Comparison of ENCODE assay signal across 8 cellular contexts in genomic region chr19:29941828-29942403, GRCh38. TPM values are rescaled to one million over a fixed set of nuclear protein-coding genes. Genes with fewer than 3 reads are reported as not detected.
DNase-seq lines count a peak whose midpoint lies in the region; ATAC-seq and TF ChIP-seq lines count a peak whose summit lies in the region.

TSS of gene URI1 (plus strand) at chr19:29942239. CDS start at chr19:29942548, 309 bp downstream.

- CTCF ChIA-PET in Calu3 (lab: Charles Lee), result interaction anchor here (0.8 to 1.2 kb wide), 4 partner anchors 14 to 226 kb away, joined by 3 to 5 read pairs (median 3); no protein-coding TSS in a partner anchor

- H3K4me2 ChIP-seq in OCI-LY3 (ENCODE audit: low read length), result peak within 1 kb of the TSS; percentile 85

- peaks cover 18% of the 10 kb centered on the region for H3K4me1 Mint-ChIP-seq in Calu3 (ENCODE audit: low read depth, unreplicated experiment)

- peaks cover 23% of the 10 kb centered on the region for H4K20me1 ChIP-seq in OCI-LY3 (ENCODE audit: insufficient read depth, low read length)

- H2AFZ ChIP-seq in OCI-LY3 (ENCODE audit: low read depth, low read length), result peak within 1 kb of the TSS; percentile 73

- H3K27ac ChIP-seq in OCI-LY3 (ENCODE audit: low read length) (peak within 1 kb of the TSS; percentile 41; the same call in 1 of the 2 replicates), epithelial cell of prostate (peak within 1 kb of the TSS; percentile 61), mucosa of rectum (ENCODE audit: low read depth in 2 of 2, low read length in 2 of 2) (peak within 1 kb of the TSS; percentile 53 to 68)

- TF ChIP-seq CTCF in Calu3 (IDR thresholded peaks at IDR 0.05; ENCODE audit: unreplicated experiment) (no peak), OCI-LY3 (IDR thresholded peaks at IDR 0.05; ENCODE audit: low read depth, low read length) (no peak)

- H3K9ac ChIP-seq in OCI-LY3 (ENCODE audit: low read length), result peak within 1 kb of the TSS; percentile 90
- peak within 1 kb of the TSS; percentile 70 to 88 for H3K9ac ChIP-seq in mucosa of rectum (ENCODE audit: low read depth in 1 of 2, low read length in 2 of 2)

- peaks cover 22% of the 10 kb centered on the region for H3K36me3 Mint-ChIP-seq in Calu3 (ENCODE audit: insufficient read depth, unreplicated experiment)

- H3K27me3 Mint-ChIP-seq in Calu3 (ENCODE audit: unreplicated experiment), result peaks cover 10% of the 10 kb centered on the region

- peaks cover 44% of the 10 kb centered on the region for H3K79me2 ChIP-seq in OCI-LY3 (ENCODE audit: low read length)

- no TSS peak for BruUV-seq in Calu3 (replicated peaks; lab: Mats Ljungman, UMichigan)

- H3K27ac Mint-ChIP-seq in Calu3 (ENCODE audit: unreplicated experiment), result peak within 1 kb of the TSS; percentile 90

- H3K9me3 ChIP-seq in OCI-LY3 (ENCODE audit: insufficient read depth, low read length) (no peaks in the 10 kb centered on the region), mucosa of rectum (ENCODE audit: control insufficient read depth in 2 of 2, low read length in 2 of 2) (no peaks in the 10 kb centered on the region)

- ATAC-seq in GM21447 (IDR thresholded peaks at IDR 0.05; ENCODE audit: unreplicated experiment), result peak; percentile 82

- peak within 1 kb of the TSS; percentile 91 for H3K4me3 Mint-ChIP-seq in Calu3 (ENCODE audit: low read depth, unreplicated experiment)

- peaks cover 18% of the 10 kb centered on the region for H3K4me1 ChIP-seq in OCI-LY3 (ENCODE audit: low read length)
- peaks cover 0 to 21% of the 10 kb centered on the region in 2 donors for H3K4me1 ChIP-seq in mucosa of rectum (ENCODE audit: control insufficient read depth in 2 of 2, insufficient read depth in 2 of 2, low read length in 2 of 2)

- H3K27me3 ChIP-seq in OCI-LY3 (ENCODE audit: low read depth, low read length) (no peaks in the 10 kb centered on the region), mucosa of rectum (ENCODE audit: control insufficient read depth in 2 of 2, insufficient read depth in 2 of 2, low read length in 2 of 2) (no peaks in the 10 kb centered on the region)

- H3K4me3 ChIP-seq in OCI-LY3 (ENCODE audit: low read length), result peak within 1 kb of the TSS; percentile 95
- H3K4me3 ChIP-seq in mucosa of rectum (ENCODE audit: low read length in 2 of 2), result peak within 1 kb of the TSS; percentile 87 to 94

- DNase-seq in Calu3 (peak; percentile 96), HuH-7 (ENCODE audit: low spot score) (peak; percentile 87), activated T-cell treated with anti-CD3 and anti-CD28 coated beads for 1 hour (ENCODE audit: low read depth) (peak; percentile 97), epithelial cell of prostate (ENCODE audit: low read depth, low spot score) (peak; percentile 29)
- DNase-seq in stimulated activated CD8-positive, alpha-beta memory T cell treated with anti-CD3 and anti-CD28 coated beads, Interleukin-4, amount 100 ng/mL, for 24 hours (ENCODE audit: low read depth), result peak; percentile 93

- intact Hi-C loops in Calu3 (cut with micrococcal nuclease; ENCODE audit: unreplicated experiment), result no loop called here

- H3K9me3 Mint-ChIP-seq in Calu3 (ENCODE audit: low read depth, unreplicated experiment), result peaks cover 3% of the 10 kb centered on the region

- H3K36me3 ChIP-seq in OCI-LY3 (replicated peaks; ENCODE audit: low read depth, low read length) (peaks cover 4% of the 10 kb centered on the region), mucosa of rectum (ENCODE audit: control insufficient read depth in 2 of 2, insufficient read depth in 2 of 2, low read length in 2 of 2) (no peaks in the 10 kb centered on the region)

RNA-seq across cellular contexts. Expression of gene URI1, which starts in this region (rescaled TPM):
- total RNA-seq in Calu3 (2022), result 50.6 and 50.9 TPM in 2 replicates

Comparison
In these comparisons a context has a peak if more than half of its experiments do, and no peak if none do; other contexts are left out.
1. Peak in every context shown above with its lines: DNase-seq, ATAC-seq, H3K4me3 ChIP-seq and H3K27ac ChIP-seq.
2. DNase-seq: peak in every context shown above with its lines; median percentile 97 in activated T-cell treated with anti-CD3 and anti-CD28 coated beads for 1 hour; 96 in Calu3; 93 in stimulated activated CD8-positive, alpha-beta memory T cell treated with anti-CD3 and anti-CD28 coated beads, Interleukin-4, amount 100 ng/mL, for 24 hours; 87 in HuH-7; 29 in epithelial cell of prostate.